ENCODE assay signal across 12 cellular contexts in the genomic region with DNA sequence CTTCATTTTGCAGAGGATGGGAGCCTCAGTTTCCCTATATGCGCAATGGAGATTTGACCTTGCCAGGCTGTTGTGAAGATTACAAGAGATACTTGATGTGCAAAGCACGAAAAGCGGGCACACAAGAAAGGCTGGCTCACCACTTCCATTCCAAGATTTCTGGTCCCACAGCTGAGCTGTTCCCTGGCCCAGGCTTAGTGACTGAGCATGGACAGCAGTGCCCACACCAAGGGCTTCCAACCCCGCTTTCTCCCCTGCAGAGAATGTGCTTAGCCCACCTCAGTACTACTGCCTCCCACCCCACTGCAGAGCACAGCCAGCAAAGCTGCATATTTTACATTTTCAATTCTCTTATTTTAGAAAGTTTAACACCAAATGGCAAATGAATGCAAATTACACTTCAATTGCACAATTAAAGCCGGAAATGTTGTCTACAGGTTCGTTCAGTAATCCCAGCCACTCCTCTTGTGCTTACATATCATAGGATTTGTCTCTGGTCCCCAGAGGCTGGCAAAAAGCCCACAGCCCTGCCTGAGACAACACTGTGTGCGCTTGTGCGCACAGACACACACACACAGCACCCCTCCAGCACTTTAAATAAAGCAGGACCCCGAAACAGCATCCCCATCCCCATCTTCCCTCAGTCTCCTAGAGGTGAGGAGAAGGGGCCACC. TPM values are rescaled to one million over a fixed set of nuclear protein-coding genes. Genes with fewer than 3 reads are reported as not detected.
DNase-seq lines count a peak whose midpoint lies in the region; ATAC-seq, FAIRE-seq and TF ChIP-seq lines count a peak whose summit lies in the region.
"Had no signal": no experiment of that assay in that cellular context is flagged by ENCODE, and none has a peak within 500 bp of the region (broad histone marks: within the 10 kb centered on the region; RNA-seq: fewer than 3 reads in every experiment).

No MANE protein-coding gene starts in this region.

- H3K27me3 Mint-ChIP-seq in HFFc6 (ENCODE audit: insufficient read depth) = no peaks in the 10 kb centered on the region

- TF ChIP-seq CTCF in HFFc6 (IDR thresholded peaks at IDR 0.05) = no peak
- TF ChIP-seq CTCF in kidney (IDR thresholded peaks at IDR 0.05; ENCODE audit: borderline replicate concordance, extremely low read depth, insufficient read depth) = no peak

- H3K36me3 Mint-ChIP-seq in HFFc6 (ENCODE audit: low read depth) = no peaks in the 10 kb centered on the region

- peak overlapping the region in 1 of 2 donors; percentile 15 for H3K9ac ChIP-seq in kidney (ENCODE audit: low read length in 2 of 2)
- no peak overlapping the region for H3K9ac ChIP-seq in skeletal muscle tissue (ENCODE audit: low read depth in 1 of 3, low read length in 3 of 3)

- intact Hi-C loops in kidney (cut with DNase I) = no loop called here

- peak overlapping the region; percentile 48 for H3K27ac Mint-ChIP-seq in HFFc6

- H3K4me3 ChIP-seq in kidney (ENCODE audit: low read length in 2 of 2) (no peak overlapping the region), skeletal muscle tissue (ENCODE audit: low read length in 3 of 3) (no peak overlapping the region)
- H3K4me3 ChIP-seq: suprapubic skin had no signal

- no peak overlapping the region for H3K4me3 Mint-ChIP-seq in HFFc6

- H3K27ac ChIP-seq in kidney (ENCODE audit: low read depth in 2 of 2, low read length in 2 of 2) = peak overlapping the region; percentile 34 to 40
- H3K27ac ChIP-seq in skeletal muscle tissue (ENCODE audit: low read depth, low read length) = peak overlapping the region; percentile 86
- H3K27ac ChIP-seq: suprapubic skin had no signal

- DNase-seq in HFFc6 (no peak), SHP77 (lab: John Stamatoyannopoulos, UW) (peak; percentile 53 to 83), kidney (no peak), Ammon's horn (ENCODE audit: low spot score) (no peak), GM19239 (ENCODE audit: insufficient read length, low spot score) (no peak), SIG-M5 treated with dmso at 0.1 percent for 504 hours (lab: John Stamatoyannopoulos, UW; ENCODE audit: unreplicated experiment) (no peak)
- DNase-seq: DMS79, NCI-H2107 had no signal

- no peaks in the 10 kb centered on the region for H3K9me3 Mint-ChIP-seq in HFFc6

- ATAC-seq in HG03460 (IDR thresholded peaks at IDR 0.05; ENCODE audit: unreplicated experiment) = no peak

- FAIRE-seq in kidney (lab: Jason Lieb, UNC) (no peak), GM19239 (lab: Jason Lieb, UNC) (no peak)
- FAIRE-seq: keratinocyte had no signal

- no peaks in the 10 kb centered on the region for H3K36me3 ChIP-seq in kidney (ENCODE audit: control insufficient read depth in 1 of 2, insufficient read depth in 2 of 2, low read length in 2 of 2)
- H3K36me3 ChIP-seq in skeletal muscle tissue (ENCODE audit: control insufficient read depth in 3 of 3, insufficient read depth in 3 of 3, low read length in 3 of 3) = no peaks in the 10 kb centered on the region

- H3K9me3 ChIP-seq in kidney (ENCODE audit: control insufficient read depth in 1 of 2, low read length in 2 of 2) = no peaks in the 10 kb centered on the region
- H3K9me3 ChIP-seq in skeletal muscle tissue (ENCODE audit: control insufficient read depth in 3 of 3, low read length in 3 of 3) = no peaks in the 10 kb centered on the region
- H3K9me3 ChIP-seq: suprapubic skin had no signal

- peaks cover 39 to 54% of the 10 kb centered on the region in 2 donors for H3K4me1 ChIP-seq in kidney (ENCODE audit: control insufficient read depth in 1 of 2, insufficient read depth in 1 of 2, low read depth in 1 of 2, low read length in 2 of 2)
- peaks cover 78 to 100% (median 89%) of the 10 kb centered on the region in 3 donors for H3K4me1 ChIP-seq in skeletal muscle tissue (ENCODE audit: control insufficient read depth in 3 of 3, insufficient read depth in 3 of 3, low read length in 3 of 3)

- H3K4me1 Mint-ChIP-seq in HFFc6 (ENCODE audit: low read depth) = peaks cover 64% of the 10 kb centered on the region

- no peaks in the 10 kb centered on the region for H3K27me3 ChIP-seq in skeletal muscle tissue (ENCODE audit: control insufficient read depth in 3 of 3, insufficient read depth in 3 of 3, low read length in 3 of 3)
- H3K27me3 ChIP-seq: suprapubic skin had no signal

RNA-seq across cellular contexts. Expression of a gene that starts 51.8 kb away (rescaled TPM):
- total RNA-seq in HFFc6 (2021; fragmentation: NEBNext Ultra II Directional; extraction: Animal tissue kit (Norgen Biotek cat#: 25700)) = 10 to 100 TPM; 34.5 to 45.5 (median 37.6) TPM
- total RNA-seq in kidney = 36.8 TPM
- 41.9 TPM for polyA plus RNA-seq in kidney (ENCODE audit: insufficient read depth, low read depth, low replicate concordance)
- total RNA-seq in skeletal muscle tissue = 15.1 TPM

Comparison
In these comparisons a context has a peak if more than half of its experiments do, and no peak if none do; other contexts are left out.
1. DNase-seq: peak in SHP77 (2 of 2); none in HFFc6 (single experiment), kidney (single experiment), Ammon's horn (single experiment), GM19239 (single experiment) and SIG-M5 treated with dmso at 0.1 percent for 504 hours (single experiment).